In genomic region chr3:160754371-160754854, GRCh38 we compare ENCODE assay signal across 8 cellular contexts. TPM values are rescaled to one million over a fixed set of nuclear protein-coding genes. Genes with fewer than 3 reads are reported as not detected.
A peak's percentile ranks its signal among the peaks of the same experiment; 100 is the strongest.
DNase-seq lines count a peak whose midpoint lies in the region; ATAC-seq and TF ChIP-seq lines count a peak whose summit lies in the region.

No MANE protein-coding gene starts in this region.

- DNase-seq in GM04504 (ENCODE audit: low read depth) (peak; percentile 7), NCI-H774 (lab: John Stamatoyannopoulos, UW) (peak; percentile 46), heart right ventricle (peak; percentile 28 to 30), osteoblast (ENCODE audit: insufficient read length, low spot score, missing footprints) (peak; percentile 51)

- no peaks in the 10 kb centered on the region for H4K20me1 ChIP-seq in osteoblast (ENCODE audit: insufficient read depth, low read length)

- TF ChIP-seq CTCF in 22Rv1 (IDR thresholded peaks at IDR 0.05) (no peak), heart right ventricle (IDR thresholded peaks at IDR 0.05) (no peak), osteoblast (IDR thresholded peaks at IDR 0.05; ENCODE audit: extremely low read depth, low read depth, low read length) (no peak)

- H3K4me1 ChIP-seq in heart right ventricle (peaks cover 0 to 41% (median 35%) of the 10 kb centered on the region in 9 donors), osteoblast (ENCODE audit: insufficient read depth, low read length) (peaks cover 16% of the 10 kb centered on the region)

- no peaks in the 10 kb centered on the region for H3K9me3 ChIP-seq in heart right ventricle
- H3K9me3 ChIP-seq in osteoblast (ENCODE audit: low read depth, low read length) = no peaks in the 10 kb centered on the region

- no peaks in the 10 kb centered on the region for H3K79me2 ChIP-seq in osteoblast (ENCODE audit: insufficient read depth, low read length)

- peak overlapping the region; percentile 98 for H2AFZ ChIP-seq in osteoblast (ENCODE audit: low read length)

- 0 to 1% (median 1%) methylated on average over 27 of the region's 27 CpGs for WGBS in adipose tissue, 3 donors
- WGBS in heart right ventricle, 2 donors = 0 to 1% methylated on average over 27 of the region's 27 CpGs

- peak overlapping the region; percentile 98 for H3K4me2 ChIP-seq in osteoblast (ENCODE audit: insufficient read depth, low read length)

- H3K27ac ChIP-seq in 22Rv1 = peak overlapping the region; percentile 92
- peak overlapping the region; percentile 61 for H3K27ac ChIP-seq in adipose tissue (ENCODE audit: low read depth, low read length)
- H3K27ac ChIP-seq in heart right ventricle = peak overlapping the region; percentile 87 to 97 (median 94)
- peak overlapping the region; percentile 45 for H3K27ac ChIP-seq in osteoblast (ENCODE audit: low read depth, low read length)

- H3K36me3 ChIP-seq in heart right ventricle = no peaks in the 10 kb centered on the region
- H3K36me3 ChIP-seq in osteoblast (ENCODE audit: insufficient read depth, low read length) = no peaks in the 10 kb centered on the region

- intact Hi-C loops in heart right ventricle (cut with DNase I) = loop anchor here in 5 of 10 donors (2.0 to 10.0 kb wide), 3 partner anchors 190 to 470 kb away; partner anchors contain the start of genes KPNA4 (in 4 of the 5) and NMD3 (in 2 of the 5)

- ATAC-seq in heart right ventricle (peak in 5 of 8 donors; percentile 0 to 48 (median 42)), GM19035 (IDR thresholded peaks at IDR 0.05; ENCODE audit: unreplicated experiment) (no peak), HG03280 (IDR thresholded peaks at IDR 0.05; ENCODE audit: unreplicated experiment) (no peak)

- H3K27me3 ChIP-seq in heart right ventricle = no peaks in the 10 kb centered on the region
- peaks cover 28% of the 10 kb centered on the region for H3K27me3 ChIP-seq in osteoblast (ENCODE audit: insufficient read depth, low read length)

- H3K4me3 ChIP-seq in heart right ventricle = peak overlapping the region; percentile 85 to 97 (median 90)
- peak overlapping the region; percentile 80 for H3K4me3 ChIP-seq in osteoblast (ENCODE audit: insufficient read depth, low read length)

RNA-seq across cellular contexts. Expression of gene PPM1L, which starts 1.6 kb away (rescaled TPM):
- polyA plus RNA-seq in adipose tissue (1 to 10 TPM; 1.3 to 3.8 (median 2.6) TPM), heart right ventricle (1 to 10 TPM; 4.4 to 6.9 TPM)
- total RNA-seq in heart right ventricle (10 to 100 TPM; 35.5 to 55.5 (median 38.8) TPM), osteoblast (2.4 and 4.3 TPM in 2 replicates)

Comparison
In these comparisons a context has a peak if more than half of its experiments do, and no peak if none do; other contexts are left out.
1. ATAC-seq: peak in heart right ventricle (5 of 8); none in GM19035 (single experiment) and HG03280 (single experiment).
2. Peak in every context shown above with its lines, with median percentiles within 50 percentile points of each other: H3K27ac ChIP-seq and DNase-seq.